In the genomic region with DNA sequence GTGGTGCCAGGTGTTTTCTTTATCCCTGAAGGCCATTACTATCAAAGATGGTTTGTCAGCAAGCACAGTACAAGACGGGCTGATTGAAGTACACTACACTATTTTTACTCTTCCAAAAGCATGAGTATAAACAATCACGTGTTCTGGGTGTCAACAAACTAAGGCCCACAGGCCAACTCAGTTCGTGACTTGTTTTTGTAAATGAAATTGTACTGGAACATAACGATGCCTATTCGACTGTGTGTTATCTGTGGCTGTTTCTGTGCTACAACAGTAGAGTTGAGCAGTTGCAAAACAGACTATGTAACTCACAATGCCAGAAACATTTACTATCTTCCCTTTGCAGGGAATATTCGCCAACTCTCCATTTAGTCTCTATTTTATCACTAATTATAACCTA, we compare ENCODE assay signal across 22 cellular contexts. TPM values are rescaled to one million over a fixed set of nuclear protein-coding genes. Genes with fewer than 3 reads are reported as not detected.
DNase-seq lines count a peak whose midpoint lies in the region; ATAC-seq and TF ChIP-seq lines count a peak whose summit lies in the region.
"Had no signal": no experiment of that assay in that cellular context is flagged by ENCODE, and none has a peak within 500 bp of the region (broad histone marks: within the 10 kb centered on the region; RNA-seq: fewer than 3 reads in every experiment).

No MANE protein-coding gene starts in this region.

- peak; percentile 34 for ATAC-seq in left lobe of liver
- ATAC-seq: HCT116 had no signal

- no peaks in the 10 kb centered on the region for H3K27me3 ChIP-seq in left ventricle myocardium inferior (ENCODE audit: low read depth)
- H3K27me3 ChIP-seq in uterus: no peaks in the 10 kb centered on the region
- H3K27me3 ChIP-seq: BE2C had no signal

- no peaks in the 10 kb centered on the region for H3K9me3 ChIP-seq in left ventricle myocardium inferior (replicated peaks)
- H3K9me3 ChIP-seq in uterus: no peaks in the 10 kb centered on the region
- H3K9me3 ChIP-seq: BE2C had no signal

- H3K4me1 ChIP-seq in left ventricle myocardium inferior (peaks cover 15% of the 10 kb centered on the region), uterus (no peaks in the 10 kb centered on the region)
- H3K4me1 ChIP-seq: BE2C had no signal

- intact Hi-C loops in left ventricle myocardium inferior (cut with micrococcal nuclease) (no loop called here), cardiac septum (cut with DNase I) (no loop called here), uterus (cut with DNase I; ENCODE audit: low total_unique reads) (no loop called here)

- DNase-seq in left ventricle myocardium inferior (no peak), cardiac septum (ENCODE audit: low spot score) (no peak), caudate nucleus (lab: John Stamatoyannopoulos, UW) (no peak), left lobe of liver (ENCODE audit: low spot score) (no peak), superior temporal gyrus (ENCODE audit: extremely low spot score) (peak; percentile 24), NCI-H345 treated with DMSO at 0.1 percent for 48 hours (lab: John Stamatoyannopoulos, UW; ENCODE audit: unreplicated experiment) (no peak), uterus (no peak)
- DNase-seq: ACHN; BE2C; C1 segment of cervical spinal cord; CD4-positive, CD25-positive, alpha-beta regulatory T cell; CD8-positive, alpha-beta memory T cell; COR-L47; DMS 273 treated with DMSO at 0.1 percent for 48 hours; DMS53; DND-41; EL; GOT3; H7; HFFc6 had no signal

- peak overlapping the region; percentile 21 for H3K27ac ChIP-seq in left ventricle myocardium inferior (replicated peaks)
- H3K27ac ChIP-seq in caudate nucleus (ENCODE audit: low read depth, low read length): peak overlapping the region; percentile 37
- H3K27ac ChIP-seq in uterus: no peak overlapping the region
- H3K27ac ChIP-seq: HL-60 had no signal

- TF ChIP-seq CTCF in left ventricle myocardium inferior (IDR thresholded peaks at IDR 0.05; ENCODE audit: borderline replicate concordance) (no peak), uterus (IDR thresholded peaks at IDR 0.05) (no peak)

- TF ChIP-seq POLR2A in uterus (IDR thresholded peaks at IDR 0.05): no peak

- no peak overlapping the region for H3K4me3 ChIP-seq in left ventricle myocardium inferior
- H3K4me3 ChIP-seq in uterus: no peak overlapping the region

- peaks cover 94% of the 10 kb centered on the region for H3K36me3 ChIP-seq in left ventricle myocardium inferior
- peaks cover 0 to 4% of the 10 kb centered on the region in 2 donors for H3K36me3 ChIP-seq in uterus

RNA-seq across cellular contexts. Expression of a gene that starts 12.3 kb away (rescaled TPM):
- total RNA-seq in left ventricle myocardium inferior: 81.2 TPM
- 69.4 TPM for total RNA-seq in cardiac septum
- total RNA-seq in left lobe of liver: 34.7 TPM
- 10 to 100 TPM in 3 of 4 donors, 1 to 10 TPM in 1; 7.2 to 50.3 (median 28.6) TPM for total RNA-seq in uterus

RNA-seq across cellular contexts. Expression of a gene that starts 50.4 kb away (rescaled TPM):
- total RNA-seq in left ventricle myocardium inferior (15.1 TPM), cardiac septum (14.7 TPM), left lobe of liver (6.6 TPM), uterus (10 to 100 TPM; 13.3 to 38.4 (median 23.7) TPM)

RNA-seq across cellular contexts. Expression of a gene that starts 56.3 kb away (rescaled TPM):
- total RNA-seq in left ventricle myocardium inferior (3.4 TPM), cardiac septum (4.1 TPM), left lobe of liver (1.7 TPM), uterus (10 to 100 TPM in 2 of 4 donors, 1 to 10 TPM in 2; 5.9 to 20.2 (median 8.7) TPM)

Comparison
In these comparisons a context has a peak if more than half of its experiments do, and no peak if none do; other contexts are left out.
1. H3K27ac ChIP-seq: peak in left ventricle myocardium inferior (single experiment) and caudate nucleus (single experiment); none in uterus (0 of 2).